ENCODE assay signal across 1 cellular context in the genomic region with DNA sequence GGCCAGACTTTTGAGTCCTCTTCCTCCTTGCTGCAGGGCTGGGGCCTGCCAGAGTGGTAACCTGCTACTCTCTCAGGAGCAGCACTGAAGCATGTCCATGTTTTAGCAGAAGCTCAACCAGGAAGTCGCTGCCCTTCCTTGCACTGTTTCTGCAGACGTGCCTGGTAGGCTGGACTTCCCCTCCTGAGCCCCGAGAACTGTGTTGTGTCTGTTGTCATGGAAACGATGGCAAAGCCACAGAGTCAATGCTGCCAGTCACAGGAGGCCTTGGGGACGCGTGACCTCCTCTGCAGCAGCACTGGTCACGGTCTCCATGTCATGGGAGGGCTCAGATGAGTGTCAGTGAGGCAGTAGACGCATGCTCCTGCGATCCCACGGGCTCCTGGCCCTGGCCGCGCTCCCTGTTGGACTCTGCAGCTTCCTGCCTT.
TF ChIP-seq lines count a peak whose summit lies in the region.

No MANE protein-coding gene starts in this region.

TF ChIP-seq in GM12878, 131 proteins besides CTCF, POLR2A, EP300 and RAD21 (continued from another document):
- TF ChIP-seq, protein P1, sequence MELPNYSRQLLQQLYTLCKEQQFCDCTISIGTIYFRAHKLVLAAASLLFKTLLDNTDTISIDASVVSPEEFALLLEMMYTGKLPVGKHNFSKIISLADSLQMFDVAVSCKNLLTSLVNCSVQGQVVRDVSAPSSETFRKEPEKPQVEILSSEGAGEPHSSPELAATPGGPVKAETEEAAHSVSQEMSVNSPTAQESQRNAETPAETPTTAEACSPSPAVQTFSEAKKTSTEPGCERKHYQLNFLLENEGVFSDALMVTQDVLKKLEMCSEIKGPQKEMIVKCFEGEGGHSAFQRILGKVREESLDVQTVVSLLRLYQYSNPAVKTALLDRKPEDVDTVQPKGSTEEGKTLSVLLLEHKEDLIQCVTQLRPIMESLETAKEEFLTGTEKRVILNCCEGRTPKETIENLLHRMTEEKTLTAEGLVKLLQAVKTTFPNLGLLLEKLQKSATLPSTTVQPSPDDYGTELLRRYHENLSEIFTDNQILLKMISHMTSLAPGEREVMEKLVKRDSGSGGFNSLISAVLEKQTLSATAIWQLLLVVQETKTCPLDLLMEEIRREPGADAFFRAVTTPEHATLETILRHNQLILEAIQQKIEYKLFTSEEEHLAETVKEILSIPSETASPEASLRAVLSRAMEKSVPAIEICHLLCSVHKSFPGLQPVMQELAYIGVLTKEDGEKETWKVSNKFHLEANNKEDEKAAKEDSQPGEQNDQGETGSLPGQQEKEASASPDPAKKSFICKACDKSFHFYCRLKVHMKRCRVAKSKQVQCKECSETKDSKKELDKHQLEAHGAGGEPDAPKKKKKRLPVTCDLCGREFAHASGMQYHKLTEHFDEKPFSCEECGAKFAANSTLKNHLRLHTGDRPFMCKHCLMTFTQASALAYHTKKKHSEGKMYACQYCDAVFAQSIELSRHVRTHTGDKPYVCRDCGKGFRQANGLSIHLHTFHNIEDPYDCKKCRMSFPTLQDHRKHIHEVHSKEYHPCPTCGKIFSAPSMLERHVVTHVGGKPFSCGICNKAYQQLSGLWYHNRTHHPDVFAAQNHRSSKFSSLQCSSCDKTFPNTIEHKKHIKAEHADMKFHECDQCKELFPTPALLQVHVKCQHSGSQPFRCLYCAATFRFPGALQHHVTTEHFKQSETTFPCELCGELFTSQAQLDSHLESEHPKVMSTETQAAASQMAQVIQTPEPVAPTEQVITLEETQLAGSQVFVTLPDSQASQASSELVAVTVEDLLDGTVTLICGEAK (IDR thresholded peaks at IDR 0.05; ENCODE audit: borderline replicate concordance) = peak; percentile 57; the same call in 1 of the 2 replicates
- TF ChIP-seq, protein P2, sequence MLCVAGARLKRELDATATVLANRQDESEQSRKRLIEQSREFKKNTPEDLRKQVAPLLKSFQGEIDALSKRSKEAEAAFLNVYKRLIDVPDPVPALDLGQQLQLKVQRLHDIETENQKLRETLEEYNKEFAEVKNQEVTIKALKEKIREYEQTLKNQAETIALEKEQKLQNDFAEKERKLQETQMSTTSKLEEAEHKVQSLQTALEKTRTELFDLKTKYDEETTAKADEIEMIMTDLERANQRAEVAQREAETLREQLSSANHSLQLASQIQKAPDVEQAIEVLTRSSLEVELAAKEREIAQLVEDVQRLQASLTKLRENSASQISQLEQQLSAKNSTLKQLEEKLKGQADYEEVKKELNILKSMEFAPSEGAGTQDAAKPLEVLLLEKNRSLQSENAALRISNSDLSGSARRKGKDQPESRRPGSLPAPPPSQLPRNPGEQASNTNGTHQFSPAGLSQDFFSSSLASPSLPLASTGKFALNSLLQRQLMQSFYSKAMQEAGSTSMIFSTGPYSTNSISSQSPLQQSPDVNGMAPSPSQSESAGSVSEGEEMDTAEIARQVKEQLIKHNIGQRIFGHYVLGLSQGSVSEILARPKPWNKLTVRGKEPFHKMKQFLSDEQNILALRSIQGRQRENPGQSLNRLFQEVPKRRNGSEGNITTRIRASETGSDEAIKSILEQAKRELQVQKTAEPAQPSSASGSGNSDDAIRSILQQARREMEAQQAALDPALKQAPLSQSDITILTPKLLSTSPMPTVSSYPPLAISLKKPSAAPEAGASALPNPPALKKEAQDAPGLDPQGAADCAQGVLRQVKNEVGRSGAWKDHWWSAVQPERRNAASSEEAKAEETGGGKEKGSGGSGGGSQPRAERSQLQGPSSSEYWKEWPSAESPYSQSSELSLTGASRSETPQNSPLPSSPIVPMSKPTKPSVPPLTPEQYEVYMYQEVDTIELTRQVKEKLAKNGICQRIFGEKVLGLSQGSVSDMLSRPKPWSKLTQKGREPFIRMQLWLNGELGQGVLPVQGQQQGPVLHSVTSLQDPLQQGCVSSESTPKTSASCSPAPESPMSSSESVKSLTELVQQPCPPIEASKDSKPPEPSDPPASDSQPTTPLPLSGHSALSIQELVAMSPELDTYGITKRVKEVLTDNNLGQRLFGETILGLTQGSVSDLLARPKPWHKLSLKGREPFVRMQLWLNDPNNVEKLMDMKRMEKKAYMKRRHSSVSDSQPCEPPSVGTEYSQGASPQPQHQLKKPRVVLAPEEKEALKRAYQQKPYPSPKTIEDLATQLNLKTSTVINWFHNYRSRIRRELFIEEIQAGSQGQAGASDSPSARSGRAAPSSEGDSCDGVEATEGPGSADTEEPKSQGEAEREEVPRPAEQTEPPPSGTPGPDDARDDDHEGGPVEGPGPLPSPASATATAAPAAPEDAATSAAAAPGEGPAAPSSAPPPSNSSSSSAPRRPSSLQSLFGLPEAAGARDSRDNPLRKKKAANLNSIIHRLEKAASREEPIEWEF (IDR thresholded peaks at IDR 0.05; ENCODE audit: insufficient replicate concordance, low read depth, low read length) = peak; percentile 58
- TF ChIP-seq DPF2 (IDR thresholded peaks at IDR 0.05) = peak; percentile 75
- TF ChIP-seq NRF1 (conservative IDR thresholded peaks at IDR 0.05; ENCODE audit: low read depth, low read length) = peak; percentile 31; the same call in 1 of the 2 replicates
- 0 out of 2 replicates have a peak, but pooled peaks have one; percentile 11 for TF ChIP-seq MEF2A (IDR thresholded peaks at IDR 0.05; ENCODE audit: insufficient read depth, low read depth, low read length)
- peak; percentile 64; the same call in 1 of the 2 replicates for TF ChIP-seq HDGF (IDR thresholded peaks at IDR 0.05)
- TF ChIP-seq FOXK2 (IDR thresholded peaks at IDR 0.05) = peak; percentile 53; the same call in 1 of the 2 replicates
- no peak for TF ChIP-seq SREBF2 (IDR thresholded peaks at IDR 0.05; ENCODE audit: low read length)
- TF ChIP-seq, protein P3, sequence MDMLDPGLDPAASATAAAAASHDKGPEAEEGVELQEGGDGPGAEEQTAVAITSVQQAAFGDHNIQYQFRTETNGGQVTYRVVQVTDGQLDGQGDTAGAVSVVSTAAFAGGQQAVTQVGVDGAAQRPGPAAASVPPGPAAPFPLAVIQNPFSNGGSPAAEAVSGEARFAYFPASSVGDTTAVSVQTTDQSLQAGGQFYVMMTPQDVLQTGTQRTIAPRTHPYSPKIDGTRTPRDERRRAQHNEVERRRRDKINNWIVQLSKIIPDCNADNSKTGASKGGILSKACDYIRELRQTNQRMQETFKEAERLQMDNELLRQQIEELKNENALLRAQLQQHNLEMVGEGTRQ (IDR thresholded peaks at IDR 0.05; ENCODE audit: borderline replicate concordance, low read depth, low read length) = peak; percentile 83
- TF ChIP-seq NBN (IDR thresholded peaks at IDR 0.05) = peak; percentile 68; the same call in 1 of the 2 replicates
- TF ChIP-seq PAX5 (IDR thresholded peaks at IDR 0.05; ENCODE audit: borderline replicate concordance, low read depth, low read length) = peak; percentile 91; the same call in 1 of the 2 replicates
- no peak; the same call in 2 of the 3 replicates for TF ChIP-seq POU2F2 (IDR thresholded peaks at IDR 0.05; ENCODE audit: borderline replicate concordance, low read depth, low read length)
- TF ChIP-seq, protein P4, sequence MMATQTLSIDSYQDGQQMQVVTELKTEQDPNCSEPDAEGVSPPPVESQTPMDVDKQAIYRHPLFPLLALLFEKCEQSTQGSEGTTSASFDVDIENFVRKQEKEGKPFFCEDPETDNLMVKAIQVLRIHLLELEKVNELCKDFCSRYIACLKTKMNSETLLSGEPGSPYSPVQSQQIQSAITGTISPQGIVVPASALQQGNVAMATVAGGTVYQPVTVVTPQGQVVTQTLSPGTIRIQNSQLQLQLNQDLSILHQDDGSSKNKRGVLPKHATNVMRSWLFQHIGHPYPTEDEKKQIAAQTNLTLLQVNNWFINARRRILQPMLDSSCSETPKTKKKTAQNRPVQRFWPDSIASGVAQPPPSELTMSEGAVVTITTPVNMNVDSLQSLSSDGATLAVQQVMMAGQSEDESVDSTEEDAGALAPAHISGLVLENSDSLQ (IDR thresholded peaks at IDR 0.05) = peak; percentile 96
- TF ChIP-seq EZH2 (IDR thresholded peaks at IDR 0.05; ENCODE audit: borderline replicate concordance, control insufficient read depth, low read depth, low read length) = no peak
- TF ChIP-seq RUNX3 (IDR thresholded peaks at IDR 0.05; ENCODE audit: low read length) = peak; percentile 79
- TF ChIP-seq MTA2 (IDR thresholded peaks at IDR 0.05; ENCODE audit: low read depth) = peak; percentile 29; the same call in 1 of the 2 replicates
- TF ChIP-seq CHD2 (IDR thresholded peaks at IDR 0.05; ENCODE audit: borderline replicate concordance, low read depth, low read length) = peak; percentile 86
- peak; percentile 95 for TF ChIP-seq MXI1 (IDR thresholded peaks at IDR 0.05; ENCODE audit: low read depth, low read length)
TF ChIP-seq in GM12878: peak in this region for 53.
